Comparison of ENCODE assay signal across 15 cellular contexts in the genomic region with DNA sequence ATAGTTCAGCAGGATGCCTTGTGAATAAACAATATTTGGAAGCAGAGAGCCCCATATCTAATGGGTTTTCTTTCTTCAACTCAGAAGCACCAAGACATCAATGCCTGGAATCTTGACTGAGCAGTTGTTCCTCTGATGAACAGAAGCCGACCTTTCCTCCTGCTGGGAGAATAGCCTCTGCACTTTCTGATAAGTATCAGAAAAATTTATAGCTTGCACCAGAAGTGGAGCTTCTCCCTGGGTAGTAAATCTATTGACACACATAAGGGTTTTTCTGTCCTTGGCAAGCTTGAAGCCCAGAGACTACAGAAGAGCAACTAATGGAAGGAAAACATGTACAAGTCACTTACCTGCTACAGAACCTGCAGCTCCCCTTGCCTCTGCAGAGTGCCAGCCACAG.
DNase-seq lines count a peak whose midpoint lies in the region; ATAC-seq and TF ChIP-seq lines count a peak whose summit lies in the region.
"Had no signal": no experiment of that assay in that cellular context is flagged by ENCODE, and none has a peak within 500 bp of the region (broad histone marks: within the 10 kb centered on the region; RNA-seq: fewer than 3 reads in every experiment).

No MANE protein-coding gene starts in this region.

- ATAC-seq in GM21528 (IDR thresholded peaks at IDR 0.05; ENCODE audit: low FRiP score, unreplicated experiment): peak; percentile 17
- ATAC-seq: HepG2 had no signal

- H3K9me3 ChIP-seq in parathyroid adenoma (ENCODE audit: control insufficient read depth, low read length): no peaks in the 10 kb centered on the region

- no peaks in the 10 kb centered on the region for H3K36me3 ChIP-seq in parathyroid adenoma (ENCODE audit: control insufficient read depth, insufficient read depth, low read length)

- no peaks in the 10 kb centered on the region for H3K4me1 ChIP-seq in parathyroid adenoma

- H3K9ac ChIP-seq in parathyroid adenoma: no peak overlapping the region
- H3K9ac ChIP-seq: KMS-11 had no signal

- TF ChIP-seq CTCF in parathyroid adenoma (IDR thresholded peaks at IDR 0.05) (no peak), foreskin fibroblast (IDR thresholded peaks at IDR 0.05; ENCODE audit: low read depth, low read length) (no peak)

- no peak overlapping the region for H3K4me3 ChIP-seq in parathyroid adenoma (ENCODE audit: low read depth, low read length)
- no peak overlapping the region for H3K4me3 ChIP-seq in foreskin fibroblast (ENCODE audit: low read depth in 1 of 2, low read length in 2 of 2)

- no peak overlapping the region for H3K27ac ChIP-seq in parathyroid adenoma
- H3K27ac ChIP-seq: KMS-11 had no signal

- H3K4me2 ChIP-seq in parathyroid adenoma (ENCODE audit: low read length): no peak overlapping the region
- H3K4me2 ChIP-seq: KMS-11 had no signal

- no peaks in the 10 kb centered on the region for H3K79me2 ChIP-seq in parathyroid adenoma

- no peaks in the 10 kb centered on the region for H3K27me3 ChIP-seq in parathyroid adenoma (ENCODE audit: control insufficient read depth, insufficient read depth, low read length)

- peak overlapping the region; percentile 28 for H2AFZ ChIP-seq in parathyroid adenoma

- DNase-seq in DMS79 treated with DMSO at 0.1 percent for 48 hours (lab: John Stamatoyannopoulos, UW) (peak; percentile 37), OCI-M1 (lab: John Stamatoyannopoulos, UW) (peak; percentile 37), epidermal melanocyte (ENCODE audit: insufficient read length, low spot score) (no peak), foreskin fibroblast (no peak), T-helper 1 cell (no peak)
- DNase-seq: COR-L47, MM.1S, NCI-H1436, NCI-H2029, NCI-H748 treated with DMSO at 0.1 percent for 48 hours, SHP77 treated with DMSO at 0.1 percent for 48 hours had no signal

Comparison
In these comparisons a context has a peak if more than half of its experiments do, and no peak if none do; other contexts are left out.
1. DNase-seq: peak in DMS79 treated with DMSO at 0.1 percent for 48 hours (single experiment) and OCI-M1 (single experiment); none in epidermal melanocyte (single experiment), foreskin fibroblast (0 of 2) and T-helper 1 cell (0 of 5).